ENCODE assay signal across 1 cellular context in genomic region chr9:133351908-133352634, GRCh38.
TF ChIP-seq lines count a peak whose summit lies in the region.

No MANE protein-coding gene starts in this region.

TF ChIP-seq in HepG2, 621 proteins besides CTCF, POLR2A, EP300 and RAD21 (continued from another document and continues in another):
- TF ChIP-seq ETS1 (CRISPR knock-in tag; IDR thresholded peaks at IDR 0.05) = no peak
- TF ChIP-seq SKI (IDR thresholded peaks at IDR 0.05; ENCODE audit: partially characterized antibody) = no peak
- no peak for TF ChIP-seq MZF1 (CRISPR knock-in tag; IDR thresholded peaks at IDR 0.05; ENCODE audit: borderline replicate concordance)
- no peak for TF ChIP-seq ZNF34 (CRISPR knock-in tag; IDR thresholded peaks at IDR 0.05; ENCODE audit: borderline replicate concordance)
- TF ChIP-seq ZNF414 (CRISPR knock-in tag; IDR thresholded peaks at IDR 0.05) = no peak
- TF ChIP-seq SUZ12 (IDR thresholded peaks at IDR 0.05; ENCODE audit: low read depth, low read length) = no peak
- no peak for TF ChIP-seq GATA4 (IDR thresholded peaks at IDR 0.05; ENCODE audit: borderline replicate concordance, low read depth)
- no peak for TF ChIP-seq ZBTB42 (CRISPR knock-in tag; IDR thresholded peaks at IDR 0.05)
- TF ChIP-seq NR2F1 (CRISPR knock-in tag; IDR thresholded peaks at IDR 0.05) = no peak
- 0 out of 2 replicates have a peak, but pooled peaks have one; percentile 17 for TF ChIP-seq SOX5 (CRISPR knock-in tag; IDR thresholded peaks at IDR 0.05; ENCODE audit: borderline replicate concordance)
- no peak for TF ChIP-seq TCF7L2 (IDR thresholded peaks at IDR 0.05; ENCODE audit: low read depth, low read length)
- no peak for TF ChIP-seq ZNF749 (CRISPR knock-in tag; IDR thresholded peaks at IDR 0.05; ENCODE audit: borderline replicate concordance)
- TF ChIP-seq ZBTB7A (CRISPR knock-in tag; IDR thresholded peaks at IDR 0.05) = no peak
- no peak for TF ChIP-seq TSC22D2 (CRISPR knock-in tag; IDR thresholded peaks at IDR 0.05; ENCODE audit: borderline replicate concordance)
- TF ChIP-seq ARID3A (IDR thresholded peaks at IDR 0.05; ENCODE audit: low read depth, low read length) = no peak
- no peak; the same call in 1 of the 2 replicates for TF ChIP-seq THAP9 (CRISPR knock-in tag; IDR thresholded peaks at IDR 0.05; ENCODE audit: borderline replicate concordance)
- no peak for TF ChIP-seq KLF12 (CRISPR knock-in tag; IDR thresholded peaks at IDR 0.05; ENCODE audit: borderline replicate concordance)
- no peak for TF ChIP-seq KLF9 (CRISPR knock-in tag; IDR thresholded peaks at IDR 0.05; ENCODE audit: low read depth)
- no peak for TF ChIP-seq ZNF513 (CRISPR knock-in tag; conservative IDR thresholded peaks at IDR 0.05)
- peak; percentile 34; the same call in 1 of the 2 replicates for TF ChIP-seq ZNF788 (CRISPR knock-in tag; IDR thresholded peaks at IDR 0.05; ENCODE audit: borderline replicate concordance)
- no peak for TF ChIP-seq HBP1 (CRISPR knock-in tag; IDR thresholded peaks at IDR 0.05; ENCODE audit: low read depth)
- no peak for TF ChIP-seq ZNF746 (CRISPR knock-in tag; IDR thresholded peaks at IDR 0.05)
- no peak for TF ChIP-seq ZBTB26 (CRISPR knock-in tag; IDR thresholded peaks at IDR 0.05; ENCODE audit: borderline replicate concordance)
- peak; percentile 2; the same call in 1 of the 2 replicates for TF ChIP-seq RXRB (CRISPR knock-in tag; IDR thresholded peaks at IDR 0.05; ENCODE audit: borderline replicate concordance)
- TF ChIP-seq ZNF850 (CRISPR knock-in tag; conservative IDR thresholded peaks at IDR 0.05) = no peak
- no peak for TF ChIP-seq NCOA5 (CRISPR knock-in tag; IDR thresholded peaks at IDR 0.05)
- TF ChIP-seq ZHX2 (IDR thresholded peaks at IDR 0.05; ENCODE audit: low read depth) = no peak
- TF ChIP-seq ZHX2 (CRISPR knock-in tag; IDR thresholded peaks at IDR 0.05; ENCODE audit: borderline replicate concordance) = no peak
- TF ChIP-seq MNT (IDR thresholded peaks at IDR 0.05) = no peak
- TF ChIP-seq ZBTB3 (CRISPR knock-in tag; IDR thresholded peaks at IDR 0.05; ENCODE audit: borderline replicate concordance, low read depth) = no peak
- no peak for TF ChIP-seq KLF6 (CRISPR knock-in tag; IDR thresholded peaks at IDR 0.05)
- TF ChIP-seq IKZF5 (CRISPR knock-in tag; IDR thresholded peaks at IDR 0.05) = no peak; the same call in 1 of the 2 replicates
- TF ChIP-seq RFX1 (IDR thresholded peaks at IDR 0.05) = no peak
- TF ChIP-seq TERF1 (CRISPR knock-in tag; IDR thresholded peaks at IDR 0.05) = no peak
- no peak for TF ChIP-seq ATF1 (CRISPR knock-in tag; IDR thresholded peaks at IDR 0.05)
- TF ChIP-seq NBN (conservative IDR thresholded peaks at IDR 0.05) = no peak
- TF ChIP-seq RBM22 (optimal IDR thresholded peaks at IDR 0.05; ENCODE audit: low read length) = peak; percentile 86
- TF ChIP-seq ATRX (CRISPR knock-in tag; IDR thresholded peaks at IDR 0.05; ENCODE audit: borderline replicate concordance) = no peak
